ENCODE assay signal across 9 cellular contexts in genomic region chr4:105061136-105061696, GRCh38.
DNase-seq lines count a peak whose midpoint lies in the region; ATAC-seq, FAIRE-seq and TF ChIP-seq lines count a peak whose summit lies in the region.
"Had no signal": no experiment of that assay in that cellular context is flagged by ENCODE, and none has a peak within 500 bp of the region (broad histone marks: within the 10 kb centered on the region; RNA-seq: fewer than 3 reads in every experiment).

No MANE protein-coding gene starts in this region.

- WGBS in small intestine, 3 donors = 1 to 18% (median 2%) methylated on average over 5 of the region's 5 CpGs

- no peaks in the 10 kb centered on the region for H3K9me3 ChIP-seq in small intestine (ENCODE audit: control insufficient read depth, low read depth)
- H3K9me3 ChIP-seq: psoas muscle had no signal

- FAIRE-seq in small intestine (lab: Jason Lieb, UNC) = no peak

- peak; percentile 33 for ATAC-seq in GM21576 (IDR thresholded peaks at IDR 0.05; ENCODE audit: unreplicated experiment)
- ATAC-seq in activated CD4-positive, CD25-positive, alpha-beta regulatory T cell treated with anti-CD3 and anti-CD28 coated beads, Interleukin-2, amount 50 U/mL, for 24 hours = peak; percentile 63 to 72

- DNase-seq in GM06990 (ENCODE audit: extremely low read depth, insufficient read length) = peak; percentile 82
- peak; percentile 89 for DNase-seq in KBM-7
- peak; percentile 29 for DNase-seq in globus pallidus (ENCODE audit: low spot score)
- DNase-seq in small intestine = peak; percentile 11
- no peak for DNase-seq in amniotic stem cell (lab: John Stamatoyannopoulos, UW)
- DNase-seq in NCI-H345 treated with DMSO at 0.1 percent for 48 hours (lab: John Stamatoyannopoulos, UW; ENCODE audit: unreplicated experiment) = no peak
- DNase-seq: psoas muscle had no signal

- H3K4me1 ChIP-seq in small intestine (ENCODE audit: control insufficient read depth in 2 of 2, insufficient read depth in 1 of 2, low read depth in 1 of 2, low read length in 1 of 2) = no peaks in the 10 kb centered on the region
- H3K4me1 ChIP-seq: psoas muscle had no signal

- in situ Hi-C loops in KBM-7 (cut with MboI; ENCODE audit: low pct_unique_long_range_greater_than_20kb, low sequenced_read_pairs) = no loop called here

- TF ChIP-seq CTCF in GM06990 (IDR thresholded peaks at IDR 0.05; ENCODE audit: insufficient read depth, low read length, poor library complexity, severe bottlenecking) = no peak

- H3K27me3 ChIP-seq in GM06990 (replicated peaks; ENCODE audit: control insufficient read depth, insufficient read depth, low read length) = no peaks in the 10 kb centered on the region
- H3K27me3 ChIP-seq in small intestine (ENCODE audit: control insufficient read depth in 2 of 2, insufficient read depth in 2 of 2, low read length in 2 of 2) = no peaks in the 10 kb centered on the region

- H3K36me3 ChIP-seq in GM06990 (ENCODE audit: control insufficient read depth, insufficient read depth, low read length) (no peaks in the 10 kb centered on the region), small intestine (ENCODE audit: control insufficient read depth in 2 of 2, insufficient read depth in 2 of 2, low read length in 2 of 2) (no peaks in the 10 kb centered on the region)

- no peak overlapping the region for H3K27ac ChIP-seq in small intestine (ENCODE audit: low read depth in 1 of 2, low read length in 1 of 2)
- H3K27ac ChIP-seq: psoas muscle had no signal

- peak overlapping the region; percentile 29 for H3K4me3 ChIP-seq in GM06990 (replicated peaks; ENCODE audit: low read depth, low read length)
- no peak overlapping the region for H3K4me3 ChIP-seq in small intestine (ENCODE audit: low read depth in 1 of 2, low read length in 2 of 2)
- H3K4me3 ChIP-seq: psoas muscle had no signal

Comparison
In these comparisons a context has a peak if more than half of its experiments do, and no peak if none do; other contexts are left out.
1. DNase-seq: peak in GM06990 (single experiment), KBM-7 (single experiment), globus pallidus (single experiment) and small intestine (single experiment); none in amniotic stem cell (single experiment) and NCI-H345 treated with DMSO at 0.1 percent for 48 hours (single experiment).